ENCODE assay signal across 9 cellular contexts in genomic region chr7:55271069-55271468, GRCh38.
DNase-seq lines count a peak whose midpoint lies in the region; ATAC-seq and TF ChIP-seq lines count a peak whose summit lies in the region.
"Had no signal": no experiment of that assay in that cellular context is flagged by ENCODE, and none has a peak within 500 bp of the region (broad histone marks: within the 10 kb centered on the region; RNA-seq: fewer than 3 reads in every experiment).

No MANE protein-coding gene starts in this region.

- H3K9me3 ChIP-seq in GM23248 (ENCODE audit: low read depth) (no peaks in the 10 kb centered on the region), SK-N-SH (no peaks in the 10 kb centered on the region)

- no peak overlapping the region for H3K9ac ChIP-seq in GM23248
- H3K9ac ChIP-seq in SK-N-SH = no peak overlapping the region

- CTCF ChIA-PET in AG04449 (lab: Yijun Ruan, JAX) (interaction anchor here (0.6 to 17.8 kb wide), 26 partner anchors 10 to 512 kb away, joined by 3 to 399 read pairs (median 4); partner anchors contain the start of gene SEC61G), SK-N-SH (lab: Yijun Ruan, JAX) (interaction anchor here (0.7 to 12.3 kb wide), 9 partner anchors 9 to 501 kb away, joined by 3 to 166 read pairs (median 4); no protein-coding TSS in a partner anchor)

- TF ChIP-seq RAD21 in SK-N-SH (IDR thresholded peaks at IDR 0.05; ENCODE audit: low read length) = peak; percentile 48

- ATAC-seq in GM19035 (IDR thresholded peaks at IDR 0.05; ENCODE audit: unreplicated experiment) = no peak

- POLR2A ChIA-PET in AG04449 (lab: Yijun Ruan, JAX) (no interaction called here), SK-N-SH (lab: Yijun Ruan, JAX) (no interaction called here)

- in situ Hi-C loops in GM23248 (cut with MboI) = loop anchor here (10.0 kb wide), 1 partner anchor 324 kb away; no protein-coding TSS in a partner anchor

- H3K4me1 ChIP-seq in GM23248 (ENCODE audit: insufficient read depth) = no peaks in the 10 kb centered on the region
- H3K4me1 ChIP-seq in SK-N-SH (ENCODE audit: control insufficient read depth in 1 of 2, insufficient read depth in 2 of 2, low read depth in 1 of 2, low read length in 1 of 2) = no peaks in the 10 kb centered on the region; a peak in 1 of 4 replicates

- WGBS in GM23248 (ENCODE audit: low coverage in 1 of 2, low lambda C conversion rate in 2 of 2, missing lambda C conversion rate in 2 of 2), 2 experiments = 18 to 32% methylated on average over 4 of the region's 4 CpGs
- WGBS in SK-N-SH (ENCODE audit: low lambda C conversion rate) = 46% methylated on average over 4 of the region's 4 CpGs

- no peak overlapping the region for H2AFZ ChIP-seq in GM23248
- no peak overlapping the region for H2AFZ ChIP-seq in SK-N-SH (ENCODE audit: low read depth)

- H3K4me2 ChIP-seq in GM23248 (ENCODE audit: unreplicated experiment) (no peak overlapping the region), SK-N-SH (no peak overlapping the region)

- DNase-seq in AG04449 (ENCODE audit: low read depth, low spot score) (no peak), GM23248 (peak; percentile 59), SK-N-SH (no peak), foreskin fibroblast (peak; percentile 16 to 65), ureter (ENCODE audit: low spot score) (no peak), NCI-H2227 treated with DMSO at 0.1 percent for 48 hours (lab: John Stamatoyannopoulos, UW) (no peak), DMS153 treated with DMSO at 0.1 percent for 48 hours (lab: John Stamatoyannopoulos, UW; ENCODE audit: unreplicated experiment) (no peak)
- DNase-seq: stimulated activated CD4-positive, alpha-beta T cell treated with anti-CD3 and anti-CD28 coated beads, Interleukin-12 subunit alpha, Interleukin-12 subunit beta, amount 100 ng/mL, for 4 hours had no signal

- H3K9me2 ChIP-seq in GM23248 (ENCODE audit: insufficient read depth) (no peaks in the 10 kb centered on the region), SK-N-SH (no peaks in the 10 kb centered on the region)

- TF ChIP-seq CTCF in AG04449 (IDR thresholded peaks at IDR 0.05; ENCODE audit: insufficient read depth, low read length, missing control alignments) (peak; percentile 56), SK-N-SH (IDR thresholded peaks at IDR 0.05) (peak; percentile 61), foreskin fibroblast (IDR thresholded peaks at IDR 0.05; ENCODE audit: low read depth, low read length) (peak; percentile 70)

- H3K79me2 ChIP-seq in GM23248 (ENCODE audit: insufficient read depth) (no peaks in the 10 kb centered on the region), SK-N-SH (ENCODE audit: insufficient read depth) (no peaks in the 10 kb centered on the region)

- H3F3A ChIP-seq in GM23248 (ENCODE audit: insufficient read depth) (no peaks in the 10 kb centered on the region), SK-N-SH (replicated peaks; ENCODE audit: insufficient read depth) (no peaks in the 10 kb centered on the region)

- TF ChIP-seq EP300 in SK-N-SH (IDR thresholded peaks at IDR 0.05; ENCODE audit: borderline replicate concordance in 1 of 2, low read depth in 1 of 2, low read length in 1 of 2) = no peak

- H4K20me1 ChIP-seq in GM23248 (ENCODE audit: insufficient read depth) (no peaks in the 10 kb centered on the region), SK-N-SH (ENCODE audit: insufficient read depth) (no peaks in the 10 kb centered on the region)

- H3K36me3 ChIP-seq in GM23248 (ENCODE audit: low read depth) (no peaks in the 10 kb centered on the region), SK-N-SH (replicated peaks in 1 of 2; ENCODE audit: control insufficient read depth in 1 of 2, insufficient read depth in 2 of 2, low read length in 1 of 2) (no peaks in the 10 kb centered on the region)

- H3K27ac ChIP-seq in GM23248 (no peak overlapping the region), SK-N-SH (ENCODE audit: low read depth in 2 of 2, low read length in 1 of 2) (no peak overlapping the region)

- peaks cover 14% of the 10 kb centered on the region; the same call in 1 of the 2 replicates for H3K27me3 ChIP-seq in GM23248 (replicated peaks; ENCODE audit: insufficient read depth)
- no peaks in the 10 kb centered on the region for H3K27me3 ChIP-seq in SK-N-SH (ENCODE audit: insufficient read depth)

- H3K4me3 ChIP-seq in AG04449 (ENCODE audit: low read depth, low read length) (no peak overlapping the region), GM23248 (no peak overlapping the region), SK-N-SH (ENCODE audit: low read depth in 2 of 2, low read length in 1 of 2) (no peak overlapping the region), foreskin fibroblast (ENCODE audit: low read depth in 1 of 2, low read length in 2 of 2) (no peak overlapping the region)

TF ChIP-seq in SK-N-SH, 30 proteins besides CTCF, POLR2A, EP300 and RAD21:
- TF ChIP-seq FOSL2 (IDR thresholded peaks at IDR 0.05; ENCODE audit: borderline replicate concordance, low read depth) = no peak
- peak; percentile 39 for TF ChIP-seq SMC3 (IDR thresholded peaks at IDR 0.05; ENCODE audit: low read depth, low read length)

Comparison
In these comparisons a context has a peak if more than half of its experiments do, and no peak if none do; other contexts are left out.
1. DNase-seq: peak in GM23248 (single experiment) and foreskin fibroblast (2 of 2); none in AG04449 (single experiment), SK-N-SH (single experiment), ureter (single experiment), NCI-H2227 treated with DMSO at 0.1 percent for 48 hours (single experiment) and DMS153 treated with DMSO at 0.1 percent for 48 hours (single experiment).
2. Peak in every context shown above with its lines, with median percentiles within 50 percentile points of each other: CTCF ChIP-seq.